In genomic region chrX:17160971-17161370, GRCh38 we compare ENCODE assay signal across 17 cellular contexts.
DNase-seq lines count a peak whose midpoint lies in the region; ATAC-seq and TF ChIP-seq lines count a peak whose summit lies in the region.
"Had no signal": no experiment of that assay in that cellular context is flagged by ENCODE, and none has a peak within 500 bp of the region (broad histone marks: within the 10 kb centered on the region; RNA-seq: fewer than 3 reads in every experiment).

No MANE protein-coding gene starts in this region.

- H3K36me3 ChIP-seq in esophagus muscularis mucosa = no peaks in the 10 kb centered on the region
- peaks cover 0 to 4% (median 0%) of the 10 kb centered on the region in 4 donors for H3K36me3 ChIP-seq in stomach
- H3K36me3 ChIP-seq: suprapubic skin had no signal

- H3K4me3 ChIP-seq in LNCaP clone FGC (ENCODE audit: low read depth, low read length) (no peak overlapping the region), esophagus muscularis mucosa (no peak overlapping the region), stomach (no peak overlapping the region)
- H3K4me3 ChIP-seq: suprapubic skin had no signal

- TF ChIP-seq POLR2A in esophagus muscularis mucosa (IDR thresholded peaks at IDR 0.05; ENCODE audit: low read depth) (no peak), stomach (IDR thresholded peaks at IDR 0.05) (no peak)

- TF ChIP-seq EP300 in esophagus muscularis mucosa (IDR thresholded peaks at IDR 0.05) (no peak), stomach (IDR thresholded peaks at IDR 0.05) (no peak)

- DNase-seq in DMS53 (lab: John Stamatoyannopoulos, UW) (peak; percentile 26), DMS53 treated with DMSO at 0.1 percent for 48 hours (lab: John Stamatoyannopoulos, UW; ENCODE audit: unreplicated experiment) (no peak), LNCaP clone FGC (ENCODE audit: low read depth) (no peak), SW480 (ENCODE audit: low spot score) (peak; percentile 2), iPS-NIHi7 (ENCODE audit: extremely low spot score) (peak; percentile 42), esophagus muscularis mucosa (ENCODE audit: extremely low spot score) (no peak), left ventricle myocardium superior (no peak), stomach (no peak)
- DNase-seq: activated B cell treated with CpG ODN at 0.5 μM for 24 hours; activated naive CD4-positive, alpha-beta T cell treated with anti-CD3 and anti-CD28 coated beads for 36 hours; COR-L47; effector CD8-positive, alpha-beta T cell; glutamatergic neuron; NCI-H1092 treated with DMSO at 0.1 percent for 48 hours; posterior cingulate gyrus; stimulated activated CD4-positive, alpha-beta T cell treated with anti-CD3 and anti-CD28 coated beads, Interleukin-12 subunit alpha, Interleukin-12 subunit beta, amount 100 ng/mL, for 4 hours had no signal

- H3K4me1 ChIP-seq in esophagus muscularis mucosa = no peaks in the 10 kb centered on the region
- no peaks in the 10 kb centered on the region for H3K4me1 ChIP-seq in stomach
- H3K4me1 ChIP-seq: suprapubic skin had no signal

- intact Hi-C loops in esophagus muscularis mucosa (cut with DNase I) = no loop called here
- intact Hi-C loops in left ventricle myocardium superior (cut with micrococcal nuclease) = no loop called here
- intact Hi-C loops in stomach (cut with DNase I; ENCODE audit: low total_unique reads) = no loop called here

- H3K27ac ChIP-seq in esophagus muscularis mucosa (replicated peaks in 1 of 4) (no peak overlapping the region), stomach (no peak overlapping the region)
- H3K27ac ChIP-seq: suprapubic skin had no signal

- 95% methylated on average over 1 of the region's 1 CpG for WGBS in esophagus muscularis mucosa
- WGBS in stomach, 5 donors = 79 to 100% (median 93%) methylated on average over 1 of the region's 1 CpG

- ATAC-seq in left ventricle myocardium superior = no peak

- H3K27me3 ChIP-seq in esophagus muscularis mucosa (no peaks in the 10 kb centered on the region), stomach (no peaks in the 10 kb centered on the region)
- H3K27me3 ChIP-seq: suprapubic skin had no signal

- 0 out of 2 replicates have a peak, but pooled peaks have one; percentile 7 for TF ChIP-seq CTCF in LNCaP clone FGC (IDR thresholded peaks at IDR 0.05; ENCODE audit: control insufficient read depth, extremely low read depth, insufficient read depth)
- TF ChIP-seq CTCF in esophagus muscularis mucosa (IDR thresholded peaks at IDR 0.05) = no peak
- no peak for TF ChIP-seq CTCF in stomach (IDR thresholded peaks at IDR 0.05)

- H3K9me3 ChIP-seq in esophagus muscularis mucosa (peaks cover 0 to 48% (median 5%) of the 10 kb centered on the region in 4 donors), stomach (peaks cover 0 to 51% (median 30%) of the 10 kb centered on the region in 4 donors)
- H3K9me3 ChIP-seq: suprapubic skin had no signal

Comparison
In these comparisons a context has a peak if more than half of its experiments do, and no peak if none do; other contexts are left out.
1. DNase-seq: peak in DMS53 (single experiment), SW480 (single experiment) and iPS-NIHi7 (single experiment); none in DMS53 treated with DMSO at 0.1 percent for 48 hours (single experiment), LNCaP clone FGC (single experiment), esophagus muscularis mucosa (single experiment), left ventricle myocardium superior (single experiment) and stomach (single experiment).